In the genomic region with DNA sequence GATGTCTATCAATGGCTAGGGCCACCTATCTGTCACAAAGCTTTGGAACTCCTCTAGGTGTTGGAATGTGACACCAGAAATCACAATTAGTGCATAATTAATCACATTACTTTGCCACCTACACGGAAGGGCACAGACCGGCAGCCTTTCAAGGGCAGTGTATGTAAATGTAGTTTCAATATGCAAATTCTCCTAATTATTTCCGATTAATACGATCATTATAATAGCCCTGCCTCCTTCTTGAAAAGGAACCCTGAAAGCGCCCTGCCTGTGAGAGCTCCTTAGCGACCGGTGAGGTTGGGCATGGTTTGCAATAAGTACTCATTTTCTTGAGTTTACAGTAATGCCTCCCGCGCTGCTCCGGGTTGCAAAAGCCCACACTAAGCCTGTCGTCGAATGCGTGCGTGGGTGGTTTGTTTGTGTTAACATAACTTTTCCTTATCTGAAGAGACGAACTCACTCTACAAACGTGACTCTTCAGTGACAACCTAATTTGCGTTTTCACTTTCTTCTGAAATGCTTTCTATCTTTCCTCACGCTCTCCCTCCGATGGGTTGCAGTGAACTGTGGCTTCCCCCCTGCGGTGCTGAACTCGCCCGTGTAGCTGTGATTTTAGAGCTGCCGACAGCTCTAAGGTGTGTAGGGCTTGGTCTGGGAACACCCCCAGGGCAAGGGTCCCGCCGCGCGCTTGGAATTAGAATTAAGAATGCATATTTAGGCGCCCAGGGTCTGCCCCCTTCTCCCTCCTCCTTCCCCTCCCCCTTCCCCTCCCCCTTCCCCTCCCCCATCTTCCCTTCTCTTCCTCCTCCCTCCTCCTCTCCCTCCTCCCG, we compare ENCODE assay signal across 1 cellular context.
TF ChIP-seq lines count a peak whose summit lies in the region.

No MANE protein-coding gene starts in this region.

TF ChIP-seq in HEK293, 187 proteins besides CTCF, POLR2A, EP300 and RAD21 (continued from another document and continues in another):
- TF ChIP-seq, protein P1, sequence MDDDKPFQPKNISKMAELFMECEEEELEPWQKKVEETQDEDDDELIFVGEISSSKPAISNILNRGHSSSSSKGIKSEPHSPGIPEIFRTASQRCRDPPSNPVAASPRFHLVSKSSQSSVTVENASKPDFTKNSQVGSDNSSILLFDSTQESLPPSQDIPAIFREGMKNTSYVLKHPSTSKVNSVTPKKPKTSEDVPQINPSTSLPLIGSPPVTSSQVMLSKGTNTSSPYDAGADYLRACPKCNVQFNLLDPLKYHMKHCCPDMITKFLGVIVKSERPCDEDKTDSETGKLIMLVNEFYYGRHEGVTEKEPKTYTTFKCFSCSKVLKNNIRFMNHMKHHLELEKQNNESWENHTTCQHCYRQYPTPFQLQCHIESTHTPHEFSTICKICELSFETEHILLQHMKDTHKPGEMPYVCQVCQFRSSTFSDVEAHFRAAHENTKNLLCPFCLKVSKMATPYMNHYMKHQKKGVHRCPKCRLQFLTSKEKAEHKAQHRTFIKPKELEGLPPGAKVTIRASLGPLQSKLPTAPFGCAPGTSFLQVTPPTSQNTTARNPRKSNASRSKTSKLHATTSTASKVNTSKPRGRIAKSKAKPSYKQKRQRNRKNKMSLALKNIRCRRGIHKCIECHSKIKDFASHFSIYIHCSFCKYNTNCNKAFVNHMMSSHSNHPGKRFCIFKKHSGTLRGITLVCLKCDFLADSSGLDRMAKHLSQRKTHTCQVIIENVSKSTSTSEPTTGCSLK (tag by site-specific recombination; IDR thresholded peaks at IDR 0.05): no peak
- TF ChIP-seq KLF1 (tag by site-specific recombination; IDR thresholded peaks at IDR 0.05): peak; percentile 43
- TF ChIP-seq ZNF121 (tag by site-specific recombination; IDR thresholded peaks at IDR 0.05): no peak
- no peak for TF ChIP-seq SETDB1 (IDR thresholded peaks at IDR 0.05; ENCODE audit: insufficient read length, low read length)
- no peak for TF ChIP-seq ZNF174 (tag by site-specific recombination; IDR thresholded peaks at IDR 0.05)
- TF ChIP-seq ZFP69B (tag by site-specific recombination; IDR thresholded peaks at IDR 0.05): peak; percentile 44; the same call in 1 of the 2 replicates
- peak; percentile 40; the same call in 1 of the 2 replicates for TF ChIP-seq ZNF600 (tag by site-specific recombination; IDR thresholded peaks at IDR 0.05)
- TF ChIP-seq KLF16 (tag by site-specific recombination; IDR thresholded peaks at IDR 0.05): 0 out of 2 replicates have a peak, but pooled peaks have one; percentile 31
- peak; percentile 54; the same call in 1 of the 2 replicates for TF ChIP-seq ZNF324 (tag by site-specific recombination; IDR thresholded peaks at IDR 0.05)
- 0 out of 2 replicates have a peak, but pooled peaks have one; percentile 18 for TF ChIP-seq IKZF3 (tag by site-specific recombination; IDR thresholded peaks at IDR 0.05)
- TF ChIP-seq ZNF548 (tag by site-specific recombination; IDR thresholded peaks at IDR 0.05): no peak
- peak; percentile 97 for TF ChIP-seq PRDM1 (tag by site-specific recombination; IDR thresholded peaks at IDR 0.05)
- TF ChIP-seq, protein P2, sequence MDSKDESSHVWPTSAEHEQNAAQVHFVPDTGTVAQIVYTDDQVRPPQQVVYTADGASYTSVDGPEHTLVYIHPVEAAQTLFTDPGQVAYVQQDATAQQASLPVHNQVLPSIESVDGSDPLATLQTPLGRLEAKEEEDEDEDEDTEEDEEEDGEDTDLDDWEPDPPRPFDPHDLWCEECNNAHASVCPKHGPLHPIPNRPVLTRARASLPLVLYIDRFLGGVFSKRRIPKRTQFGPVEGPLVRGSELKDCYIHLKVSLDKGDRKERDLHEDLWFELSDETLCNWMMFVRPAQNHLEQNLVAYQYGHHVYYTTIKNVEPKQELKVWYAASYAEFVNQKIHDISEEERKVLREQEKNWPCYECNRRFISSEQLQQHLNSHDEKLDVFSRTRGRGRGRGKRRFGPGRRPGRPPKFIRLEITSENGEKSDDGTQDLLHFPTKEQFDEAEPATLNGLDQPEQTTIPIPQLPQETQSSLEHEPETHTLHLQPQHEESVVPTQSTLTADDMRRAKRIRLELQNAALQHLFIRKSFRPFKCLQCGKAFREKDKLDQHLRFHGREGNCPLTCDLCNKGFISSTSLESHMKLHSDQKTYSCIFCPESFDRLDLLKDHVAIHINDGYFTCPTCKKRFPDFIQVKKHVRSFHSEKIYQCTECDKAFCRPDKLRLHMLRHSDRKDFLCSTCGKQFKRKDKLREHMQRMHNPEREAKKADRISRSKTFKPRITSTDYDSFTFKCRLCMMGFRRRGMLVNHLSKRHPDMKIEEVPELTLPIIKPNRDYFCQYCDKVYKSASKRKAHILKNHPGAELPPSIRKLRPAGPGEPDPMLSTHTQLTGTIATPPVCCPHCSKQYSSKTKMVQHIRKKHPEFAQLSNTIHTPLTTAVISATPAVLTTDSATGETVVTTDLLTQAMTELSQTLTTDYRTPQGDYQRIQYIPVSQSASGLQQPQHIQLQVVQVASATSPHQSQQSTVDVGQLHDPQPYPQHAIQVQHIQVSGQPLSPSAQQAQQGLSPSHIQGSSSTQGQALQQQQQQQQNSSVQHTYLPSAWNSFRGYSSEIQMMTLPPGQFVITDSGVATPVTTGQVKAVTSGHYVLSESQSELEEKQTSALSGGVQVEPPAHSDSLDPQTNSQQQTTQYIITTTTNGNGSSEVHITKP (tag by site-specific recombination; IDR thresholded peaks at IDR 0.05): peak; percentile 97
- no peak for TF ChIP-seq MZF1 (tag by site-specific recombination; IDR thresholded peaks at IDR 0.05; ENCODE audit: borderline replicate concordance)
- TF ChIP-seq ZSCAN23 (tag by site-specific recombination; IDR thresholded peaks at IDR 0.05): no peak
- no peak for TF ChIP-seq ZNF677 (tag by site-specific recombination; IDR thresholded peaks at IDR 0.05)
- no peak for TF ChIP-seq ZNF423 (tag by site-specific recombination; IDR thresholded peaks at IDR 0.05)
- TF ChIP-seq ZBTB1 (tag by site-specific recombination; IDR thresholded peaks at IDR 0.05): no peak
- TF ChIP-seq ZNF660 (tag by site-specific recombination; IDR thresholded peaks at IDR 0.05): no peak
- TF ChIP-seq ZNF211 (tag by site-specific recombination; IDR thresholded peaks at IDR 0.05; ENCODE audit: low read depth): no peak
- TF ChIP-seq SP2 (tag by site-specific recombination; IDR thresholded peaks at IDR 0.05): 0 out of 2 replicates have a peak, but pooled peaks have one; percentile 21
- TF ChIP-seq ZBTB8A (tag by site-specific recombination; IDR thresholded peaks at IDR 0.05): peak; percentile 61
- TF ChIP-seq, protein P3, sequence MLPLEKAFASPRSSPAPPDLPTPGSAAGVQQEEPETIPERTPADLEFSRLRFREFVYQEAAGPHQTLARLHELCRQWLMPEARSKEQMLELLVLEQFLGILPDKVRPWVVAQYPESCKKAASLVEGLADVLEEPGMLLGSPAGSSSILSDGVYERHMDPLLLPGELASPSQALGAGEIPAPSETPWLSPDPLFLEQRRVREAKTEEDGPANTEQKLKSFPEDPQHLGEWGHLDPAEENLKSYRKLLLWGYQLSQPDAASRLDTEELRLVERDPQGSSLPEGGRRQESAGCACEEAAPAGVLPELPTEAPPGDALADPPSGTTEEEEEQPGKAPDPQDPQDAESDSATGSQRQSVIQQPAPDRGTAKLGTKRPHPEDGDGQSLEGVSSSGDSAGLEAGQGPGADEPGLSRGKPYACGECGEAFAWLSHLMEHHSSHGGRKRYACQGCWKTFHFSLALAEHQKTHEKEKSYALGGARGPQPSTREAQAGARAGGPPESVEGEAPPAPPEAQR (tag by site-specific recombination; IDR thresholded peaks at IDR 0.05): no peak
- TF ChIP-seq ZNF621 (tag by site-specific recombination; IDR thresholded peaks at IDR 0.05): no peak
- TF ChIP-seq WT1 (tag by site-specific recombination; IDR thresholded peaks at IDR 0.05): 0 out of 2 replicates have a peak, but pooled peaks have one; percentile 28
- TF ChIP-seq EGR2 (tag by site-specific recombination; IDR thresholded peaks at IDR 0.05; ENCODE audit: low read depth): peak; percentile 81
- no peak for TF ChIP-seq YY1 (tag by site-specific recombination; IDR thresholded peaks at IDR 0.05)
- TF ChIP-seq ZNF629 (tag by site-specific recombination; IDR thresholded peaks at IDR 0.05): peak; percentile 58
- TF ChIP-seq, protein P4, sequence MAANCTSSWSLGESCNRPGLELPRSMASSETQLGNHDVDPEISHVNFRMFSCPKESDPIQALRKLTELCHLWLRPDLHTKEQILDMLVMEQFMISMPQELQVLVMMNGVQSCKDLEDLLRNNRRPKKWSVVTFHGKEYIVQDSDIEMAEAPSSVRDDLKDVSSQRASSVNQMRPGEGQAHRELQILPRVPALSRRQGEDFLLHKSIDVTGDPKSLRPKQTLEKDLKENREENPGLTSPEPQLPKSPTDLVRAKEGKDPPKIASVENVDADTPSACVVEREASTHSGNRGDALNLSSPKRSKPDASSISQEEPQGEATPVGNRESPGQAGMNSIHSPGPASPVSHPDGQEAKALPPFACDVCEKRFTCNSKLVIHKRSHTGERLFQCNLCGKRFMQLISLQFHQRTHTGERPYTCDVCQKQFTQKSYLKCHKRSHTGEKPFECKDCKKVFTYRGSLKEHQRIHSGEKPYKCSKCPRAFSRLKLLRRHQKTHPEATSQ (tag by site-specific recombination; IDR thresholded peaks at IDR 0.05): no peak
- TF ChIP-seq, protein P5, sequence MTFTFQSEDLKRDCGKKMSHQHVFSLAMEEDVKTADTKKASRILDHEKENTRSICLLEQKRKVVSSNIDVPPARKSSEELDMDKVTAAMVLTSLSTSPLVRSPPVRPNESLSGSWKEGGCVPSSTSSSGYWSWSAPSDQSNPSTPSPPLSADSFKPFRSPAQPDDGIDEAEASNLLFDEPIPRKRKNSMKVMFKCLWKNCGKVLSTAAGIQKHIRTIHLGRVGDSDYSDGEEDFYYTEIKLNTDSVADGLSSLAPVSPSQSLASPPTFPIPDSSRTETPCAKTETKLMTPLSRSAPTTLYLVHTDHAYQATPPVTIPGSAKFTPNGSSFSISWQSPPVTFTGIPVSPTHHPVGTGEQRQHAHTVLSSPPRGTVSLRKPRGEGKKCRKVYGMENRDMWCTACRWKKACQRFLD (tag by site-specific recombination; IDR thresholded peaks at IDR 0.05): no peak
- TF ChIP-seq ZFP3 (tag by site-specific recombination; IDR thresholded peaks at IDR 0.05; ENCODE audit: low read depth): no peak
- TF ChIP-seq ZNF670 (tag by site-specific recombination; IDR thresholded peaks at IDR 0.05; ENCODE audit: low read depth): no peak
- TF ChIP-seq GLIS1 (tag by site-specific recombination; IDR thresholded peaks at IDR 0.05): peak; percentile 96
- TF ChIP-seq ZNF830 (tag by site-specific recombination; IDR thresholded peaks at IDR 0.05; ENCODE audit: low read depth): no peak
- TF ChIP-seq ZNF292 (tag by site-specific recombination; IDR thresholded peaks at IDR 0.05; ENCODE audit: borderline replicate concordance, low read depth): no peak
- no peak for TF ChIP-seq ZNF701 (tag by site-specific recombination; IDR thresholded peaks at IDR 0.05)
- TF ChIP-seq KLF8 (tag by site-specific recombination; IDR thresholded peaks at IDR 0.05): peak; percentile 47; the same call in 1 of the 2 replicates
- TF ChIP-seq ZNF521 (tag by site-specific recombination; IDR thresholded peaks at IDR 0.05): no peak
- no peak for TF ChIP-seq ZNF501 (tag by site-specific recombination; IDR thresholded peaks at IDR 0.05)
- TF ChIP-seq, protein P6, sequence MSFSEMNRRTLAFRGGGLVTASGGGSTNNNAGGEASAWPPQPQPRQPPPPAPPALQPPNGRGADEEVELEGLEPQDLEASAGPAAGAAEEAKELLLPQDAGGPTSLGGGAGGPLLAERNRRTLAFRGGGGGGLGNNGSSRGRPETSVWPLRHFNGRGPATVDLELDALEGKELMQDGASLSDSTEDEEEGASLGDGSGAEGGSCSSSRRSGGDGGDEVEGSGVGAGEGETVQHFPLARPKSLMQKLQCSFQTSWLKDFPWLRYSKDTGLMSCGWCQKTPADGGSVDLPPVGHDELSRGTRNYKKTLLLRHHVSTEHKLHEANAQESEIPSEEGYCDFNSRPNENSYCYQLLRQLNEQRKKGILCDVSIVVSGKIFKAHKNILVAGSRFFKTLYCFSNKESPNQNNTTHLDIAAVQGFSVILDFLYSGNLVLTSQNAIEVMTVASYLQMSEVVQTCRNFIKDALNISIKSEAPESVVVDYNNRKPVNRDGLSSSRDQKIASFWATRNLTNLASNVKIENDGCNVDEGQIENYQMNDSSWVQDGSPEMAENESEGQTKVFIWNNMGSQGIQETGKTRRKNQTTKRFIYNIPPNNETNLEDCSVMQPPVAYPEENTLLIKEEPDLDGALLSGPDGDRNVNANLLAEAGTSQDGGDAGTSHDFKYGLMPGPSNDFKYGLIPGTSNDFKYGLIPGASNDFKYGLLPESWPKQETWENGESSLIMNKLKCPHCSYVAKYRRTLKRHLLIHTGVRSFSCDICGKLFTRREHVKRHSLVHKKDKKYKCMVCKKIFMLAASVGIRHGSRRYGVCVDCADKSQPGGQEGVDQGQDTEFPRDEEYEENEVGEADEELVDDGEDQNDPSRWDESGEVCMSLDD (tag by site-specific recombination; IDR thresholded peaks at IDR 0.05): 0 out of 2 replicates have a peak, but pooled peaks have one; percentile 28
- peak; percentile 62 for TF ChIP-seq ZBTB20 (tag by site-specific recombination; IDR thresholded peaks at IDR 0.05)
- TF ChIP-seq ZNF473 (tag by site-specific recombination; IDR thresholded peaks at IDR 0.05): no peak
- TF ChIP-seq GLIS2 (tag by site-specific recombination; IDR thresholded peaks at IDR 0.05): peak; percentile 66
- no peak for TF ChIP-seq ZNF266 (tag by site-specific recombination; IDR thresholded peaks at IDR 0.05; ENCODE audit: low read depth)
- no peak; the same call in 1 of the 2 replicates for TF ChIP-seq BCL11A (tag by site-specific recombination; IDR thresholded peaks at IDR 0.05; ENCODE audit: low read depth)
- TF ChIP-seq ZEB2 (tag by site-specific recombination; IDR thresholded peaks at IDR 0.05): peak; percentile 60; the same call in 1 of the 2 replicates
- TF ChIP-seq, protein P7, sequence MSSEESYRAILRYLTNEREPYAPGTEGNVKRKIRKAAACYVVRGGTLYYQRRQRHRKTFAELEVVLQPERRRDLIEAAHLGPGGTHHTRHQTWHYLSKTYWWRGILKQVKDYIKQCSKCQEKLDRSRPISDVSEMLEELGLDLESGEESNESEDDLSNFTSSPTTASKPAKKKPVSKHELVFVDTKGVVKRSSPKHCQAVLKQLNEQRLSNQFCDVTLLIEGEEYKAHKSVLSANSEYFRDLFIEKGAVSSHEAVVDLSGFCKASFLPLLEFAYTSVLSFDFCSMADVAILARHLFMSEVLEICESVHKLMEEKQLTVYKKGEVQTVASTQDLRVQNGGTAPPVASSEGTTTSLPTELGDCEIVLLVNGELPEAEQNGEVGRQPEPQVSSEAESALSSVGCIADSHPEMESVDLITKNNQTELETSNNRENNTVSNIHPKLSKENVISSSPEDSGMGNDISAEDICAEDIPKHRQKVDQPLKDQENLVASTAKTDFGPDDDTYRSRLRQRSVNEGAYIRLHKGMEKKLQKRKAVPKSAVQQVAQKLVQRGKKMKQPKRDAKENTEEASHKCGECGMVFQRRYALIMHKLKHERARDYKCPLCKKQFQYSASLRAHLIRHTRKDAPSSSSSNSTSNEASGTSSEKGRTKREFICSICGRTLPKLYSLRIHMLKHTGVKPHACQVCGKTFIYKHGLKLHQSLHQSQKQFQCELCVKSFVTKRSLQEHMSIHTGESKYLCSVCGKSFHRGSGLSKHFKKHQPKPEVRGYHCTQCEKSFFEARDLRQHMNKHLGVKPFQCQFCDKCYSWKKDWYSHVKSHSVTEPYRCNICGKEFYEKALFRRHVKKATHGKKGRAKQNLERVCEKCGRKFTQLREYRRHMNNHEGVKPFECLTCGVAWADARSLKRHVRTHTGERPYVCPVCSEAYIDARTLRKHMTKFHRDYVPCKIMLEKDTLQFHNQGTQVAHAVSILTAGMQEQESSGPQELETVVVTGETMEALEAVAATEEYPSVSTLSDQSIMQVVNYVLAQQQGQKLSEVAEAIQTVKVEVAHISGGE (tag by site-specific recombination; conservative IDR thresholded peaks at IDR 0.05; ENCODE audit: low read depth): no peak
- no peak for TF ChIP-seq ZNF391 (tag by site-specific recombination; IDR thresholded peaks at IDR 0.05; ENCODE audit: borderline replicate concordance, low read depth)
